9 cellular contexts compared by ENCODE assay signal in the genomic region with DNA sequence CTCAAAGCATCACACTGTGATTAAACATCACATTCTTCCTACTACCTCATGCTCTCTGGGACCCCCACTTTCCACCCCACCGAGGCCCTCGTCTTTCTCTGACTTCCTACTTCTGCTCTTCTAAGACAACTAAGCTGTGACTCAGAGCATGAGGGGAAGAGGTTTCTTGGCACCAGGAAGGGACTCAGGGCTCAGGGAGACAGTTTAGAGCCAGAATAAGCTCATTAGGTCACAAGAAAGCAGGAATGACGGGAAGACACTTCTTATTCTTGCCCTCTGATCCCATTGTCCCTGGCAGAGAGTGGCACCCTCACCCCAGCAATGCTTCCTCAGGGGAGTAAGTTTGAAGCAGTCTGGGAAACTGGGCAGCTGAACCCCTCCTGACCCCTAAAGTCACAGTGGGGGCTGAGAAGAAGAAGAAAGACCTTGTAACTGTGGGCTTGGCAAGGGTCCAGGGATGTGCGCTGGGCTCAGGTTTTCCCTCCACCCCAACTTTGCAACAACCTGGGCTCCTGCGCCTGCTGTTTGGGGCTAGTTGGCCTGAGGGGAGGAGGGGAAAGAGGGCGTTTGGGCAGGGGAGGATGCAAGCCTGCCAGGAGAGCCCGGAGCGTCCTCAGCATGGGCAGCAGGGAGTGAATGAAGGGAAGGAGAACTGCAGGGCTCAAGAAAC.
DNase-seq lines count a peak whose midpoint lies in the region; ATAC-seq and TF ChIP-seq lines count a peak whose summit lies in the region.
"Had no signal": no experiment of that assay in that cellular context is flagged by ENCODE, and none has a peak within 500 bp of the region (broad histone marks: within the 10 kb centered on the region; RNA-seq: fewer than 3 reads in every experiment).

No MANE protein-coding gene starts in this region.

- no peaks in the 10 kb centered on the region for H3K9me3 ChIP-seq in gastroesophageal sphincter

- no peak for TF ChIP-seq POLR2A in gastroesophageal sphincter (IDR thresholded peaks at IDR 0.05)

- peaks cover 25 to 76% (median 54%) of the 10 kb centered on the region in 3 donors for H3K4me1 ChIP-seq in gastroesophageal sphincter

- no peaks in the 10 kb centered on the region for H3K36me3 ChIP-seq in gastroesophageal sphincter

- H3K4me3 ChIP-seq in gastroesophageal sphincter, result no peak overlapping the region

- 44 to 52% methylated on average over 7 of the region's 8 CpGs for WGBS in gastroesophageal sphincter (ENCODE audit: low coverage in 1 of 2), 2 donors

- TF ChIP-seq EP300 in gastroesophageal sphincter (IDR thresholded peaks at IDR 0.05), result no peak

- H3K27ac ChIP-seq in gastroesophageal sphincter, result peak overlapping the region; percentile 37 to 85 (median 80)

- DNase-seq in EL, result peak; percentile 80
- DNase-seq in SKM-1 treated with dmso at 0.1 percent for 144 hours (lab: John Stamatoyannopoulos, UW; ENCODE audit: unreplicated experiment), result peak; percentile 13
- DNase-seq in pons (ENCODE audit: low spot score), result peak; percentile 57
- DNase-seq in posterior cingulate gyrus, result no peak
- no peak for DNase-seq in NCI-H187 treated with DMSO at 0.1 percent for 48 hours (lab: John Stamatoyannopoulos, UW)
- no peak for DNase-seq in SK-N-DZ (ENCODE audit: low spot score)
- DNase-seq: activated naive CD4-positive, alpha-beta T cell treated with anti-CD3 and anti-CD28 coated beads, Interleukin-2, amount 10 ng/mL, durations not matched to agents 7 days and 5 days had no signal

- ATAC-seq in gastroesophageal sphincter, result peak; percentile 68
- ATAC-seq in HG02678 (IDR thresholded peaks at IDR 0.05; ENCODE audit: unreplicated experiment), result no peak

- H3K27me3 ChIP-seq in gastroesophageal sphincter, result no peaks in the 10 kb centered on the region

- no peak for TF ChIP-seq CTCF in gastroesophageal sphincter (IDR thresholded peaks at IDR 0.05)

- intact Hi-C loops in posterior cingulate gyrus (cut with DNase I), result no loop called here

Comparison
In these comparisons a context has a peak if more than half of its experiments do, and no peak if none do; other contexts are left out.
1. DNase-seq: peak in EL (single experiment), SKM-1 treated with dmso at 0.1 percent for 144 hours (single experiment) and pons (single experiment); none in posterior cingulate gyrus (0 of 10), NCI-H187 treated with DMSO at 0.1 percent for 48 hours (single experiment) and SK-N-DZ (single experiment).